22 cellular contexts compared by ENCODE assay signal in genomic region chr17:39277110-39277509, GRCh38. TPM values are rescaled to one million over a fixed set of nuclear protein-coding genes. Genes with fewer than 3 reads are reported as not detected.
DNase-seq lines count a peak whose midpoint lies in the region; ATAC-seq and TF ChIP-seq lines count a peak whose summit lies in the region.
"Had no signal": no experiment of that assay in that cellular context is flagged by ENCODE, and none has a peak within 500 bp of the region (broad histone marks: within the 10 kb centered on the region; RNA-seq: fewer than 3 reads in every experiment).

No MANE protein-coding gene starts in this region.

- no peaks in the 10 kb centered on the region for H3K79me1 ChIP-seq in trophoblast cell (ENCODE audit: low read length)

- H3K4me1 ChIP-seq in gastrocnemius medialis (peaks cover 14 to 18% of the 10 kb centered on the region in 2 donors), trophoblast cell (ENCODE audit: control insufficient read depth in 1 of 2, insufficient read depth in 2 of 2, low read length in 2 of 2) (no peaks in the 10 kb centered on the region)

- no peak overlapping the region for H2AK5ac ChIP-seq in trophoblast cell (ENCODE audit: low read length)

- in situ Hi-C loops in gastrocnemius medialis (cut with MboI; ENCODE audit: low sequenced_read_pairs in 4 of 4), result loop anchor here in 1 of 4 donors (10.0 kb wide), 1 partner anchor 128 kb away; the partner anchor contains the start of gene FBXL20

- H3K27me3 ChIP-seq in gastrocnemius medialis (no peaks in the 10 kb centered on the region), trophoblast cell (ENCODE audit: insufficient read depth, low read length) (no peaks in the 10 kb centered on the region)
- H3K27me3 ChIP-seq: BLaER1 had no signal

- POLR2A ChIA-PET in activated B cell treated with CpG ODN at 0.5 μM for 24 hours (lab: Charles Lee), result interaction anchor here (0.6 to 0.9 kb wide), 2 partner anchors 59 to 174 kb away, joined by 3 to 5 read pairs; partner anchors contain the start of gene MED1

- no CpG with 5 or more reads among the region's 6 CpGs for WGBS in trophoblast cell (ENCODE audit: extremely low coverage, insufficient coverage, insufficient read length)

- H3K4me1 Mint-ChIP-seq in activated B cell treated with CpG ODN at 0.5 μM for 24 hours, result peaks cover 17% of the 10 kb centered on the region

- no peak for ATAC-seq in activated B cell treated with CpG ODN at 0.5 μM for 24 hours (ENCODE audit: low read depth)
- no peak for ATAC-seq in gastrocnemius medialis
- no peak for ATAC-seq in GM21619 (IDR thresholded peaks at IDR 0.05; ENCODE audit: unreplicated experiment)

- H3K9me3 ChIP-seq in gastrocnemius medialis, result no peaks in the 10 kb centered on the region
- no peaks in the 10 kb centered on the region for H3K9me3 ChIP-seq in trophoblast cell (ENCODE audit: insufficient read depth, low read depth, low read length)
- H3K9me3 ChIP-seq: BLaER1, SK-N-SH had no signal

- H2AFZ ChIP-seq in trophoblast cell (ENCODE audit: insufficient read depth, low read length, poor library complexity), result no peak overlapping the region
- H2AFZ ChIP-seq: PC-9 had no signal

- H2BK5ac ChIP-seq in trophoblast cell (ENCODE audit: low read depth, low read length, poor library complexity), result no peak overlapping the region

- no peak overlapping the region for H3K27ac Mint-ChIP-seq in activated B cell treated with CpG ODN at 0.5 μM for 24 hours
- H3K27ac Mint-ChIP-seq: CD4-positive, alpha-beta T cell had no signal

- H3K36me3 ChIP-seq in gastrocnemius medialis, result peaks cover 0 to 25% of the 10 kb centered on the region in 2 donors
- H3K36me3 ChIP-seq in trophoblast cell (ENCODE audit: control insufficient read depth in 1 of 2, insufficient read depth in 2 of 2, low read length in 2 of 2), result peaks cover 2 to 3% of the 10 kb centered on the region in 2 experiments

- H3K4me3 ChIP-seq in gastrocnemius medialis (no peak overlapping the region), trophoblast cell (ENCODE audit: low read depth, low read length) (no peak overlapping the region)
- H3K4me3 ChIP-seq: BLaER1, PC-9 had no signal

- H3K14ac ChIP-seq in trophoblast cell (ENCODE audit: low read length), result no peak overlapping the region

- H2BK12ac ChIP-seq in trophoblast cell (ENCODE audit: low read length), result no peak overlapping the region

- H3K4me3 Mint-ChIP-seq in activated B cell treated with CpG ODN at 0.5 μM for 24 hours, result peak overlapping the region; percentile 6
- H3K4me3 Mint-ChIP-seq: CD4-positive, alpha-beta T cell had no signal

- H3K4me2 ChIP-seq in trophoblast cell (ENCODE audit: low read length), result no peak overlapping the region
- H3K4me2 ChIP-seq: BLaER1, PC-9, SK-N-SH had no signal

- no peaks in the 10 kb centered on the region for H3K9me3 Mint-ChIP-seq in activated B cell treated with CpG ODN at 0.5 μM for 24 hours
- H3K9me3 Mint-ChIP-seq: CD4-positive, alpha-beta T cell had no signal

- no peak overlapping the region for H2BK120ac ChIP-seq in trophoblast cell (ENCODE audit: insufficient read depth, low read length, poor library complexity)

- H4K8ac ChIP-seq in trophoblast cell (ENCODE audit: low read depth, low read length), result no peak overlapping the region

- no peak overlapping the region for H4K12ac ChIP-seq in trophoblast cell (ENCODE audit: low read depth, low read length)

- no peak overlapping the region for H3K9ac ChIP-seq in trophoblast cell (ENCODE audit: low read length)
- H3K9ac ChIP-seq: BLaER1, SK-N-SH had no signal

- no peak overlapping the region for H4K91ac ChIP-seq in trophoblast cell (ENCODE audit: low read depth, low read length)

- H3K79me2 ChIP-seq in trophoblast cell (ENCODE audit: control insufficient read depth, insufficient read depth, low read length, poor library complexity), result no peaks in the 10 kb centered on the region

- H3K36me3 Mint-ChIP-seq in activated B cell treated with CpG ODN at 0.5 μM for 24 hours (ENCODE audit: low read depth), result peaks cover 33% of the 10 kb centered on the region

- no peak for TF ChIP-seq CTCF in GM10266 (IDR thresholded peaks at IDR 0.05; ENCODE audit: control insufficient read depth, insufficient read depth, low read depth, missing control alignments)
- no peak for TF ChIP-seq CTCF in GM20000 (IDR thresholded peaks at IDR 0.05; ENCODE audit: extremely low read depth, missing control alignments)
- TF ChIP-seq CTCF in activated B cell treated with CpG ODN at 0.5 μM for 24 hours (IDR thresholded peaks at IDR 0.05), result no peak
- no peak for TF ChIP-seq CTCF in gastrocnemius medialis (IDR thresholded peaks at IDR 0.05 in 4 of 5, conservative IDR thresholded peaks at IDR 0.05 in 1 of 5)

- H3K4ac ChIP-seq in trophoblast cell (ENCODE audit: low read depth, low read length), result no peak overlapping the region

- no peak for TF ChIP-seq POLR2A in gastrocnemius medialis (IDR thresholded peaks at IDR 0.05)

- H3K18ac ChIP-seq in trophoblast cell (ENCODE audit: low read length), result no peak overlapping the region

- CTCF ChIA-PET in activated B cell treated with CpG ODN at 0.5 μM for 24 hours (lab: Charles Lee), result no interaction called here

- no peaks in the 10 kb centered on the region for H3K27me3 Mint-ChIP-seq in activated B cell treated with CpG ODN at 0.5 μM for 24 hours
- H3K27me3 Mint-ChIP-seq: CD4-positive, alpha-beta T cell had no signal

- H3K23ac ChIP-seq in trophoblast cell (ENCODE audit: low read length), result no peak overlapping the region

- DNase-seq in GM10266 (ENCODE audit: extremely low spot score) (peak; percentile 29), GM20000 (ENCODE audit: low spot score) (peak; percentile 25), activated B cell treated with CpG ODN at 0.5 μM for 24 hours (no peak), gastrocnemius medialis (no peak), GM03348 (ENCODE audit: low spot score) (no peak), trophoblast cell (no peak), NCI-H2227 treated with DMSO at 0.1 percent for 48 hours (lab: John Stamatoyannopoulos, UW) (no peak)
- DNase-seq: CD4-positive, alpha-beta T cell; COR-L47; DMS79; IMR-90; NCI-H1694; NCI-H2081 treated with DMSO at 0.1 percent for 48 hours; NCI-H2171 treated with DMSO at 0.1 percent for 48 hours; NCI-H446; NCI-H526; PC-9; SIG-M5; SK-N-SH had no signal

- H3K27ac ChIP-seq in gastrocnemius medialis, result peak overlapping the region in 3 of 4 donors; percentile 26 to 59 (median 37)
- no peak overlapping the region for H3K27ac ChIP-seq in trophoblast cell (ENCODE audit: low read depth, low read length)
- H3K27ac ChIP-seq: BLaER1, PC-9, RWPE1 had no signal

- intact Hi-C loops in activated B cell treated with CpG ODN at 0.5 μM for 24 hours (cut with micrococcal nuclease) (no loop called here), gastrocnemius medialis (cut with DNase I; ENCODE audit: low total_unique reads) (no loop called here)

RNA-seq across cellular contexts. Expression of gene STAC2, which starts 51.4 kb away (rescaled TPM):
- total RNA-seq in activated B cell treated with CpG ODN at 0.5 μM for 24 hours (not detected in 2 replicates), gastrocnemius medialis (not detected)
- not detected in 2 replicates for polyA plus RNA-seq in trophoblast cell (2013)
- total RNA-seq: CD4-positive, alpha-beta T cell; IMR-90 had no signal

Comparison
In these comparisons a context has a peak if more than half of its experiments do, and no peak if none do; other contexts are left out.
1. DNase-seq: peak in GM10266 (single experiment) and GM20000 (single experiment); none in activated B cell treated with CpG ODN at 0.5 μM for 24 hours (single experiment), gastrocnemius medialis (0 of 2), GM03348 (single experiment), trophoblast cell (0 of 2) and NCI-H2227 treated with DMSO at 0.1 percent for 48 hours (single experiment).